In the genomic region with DNA sequence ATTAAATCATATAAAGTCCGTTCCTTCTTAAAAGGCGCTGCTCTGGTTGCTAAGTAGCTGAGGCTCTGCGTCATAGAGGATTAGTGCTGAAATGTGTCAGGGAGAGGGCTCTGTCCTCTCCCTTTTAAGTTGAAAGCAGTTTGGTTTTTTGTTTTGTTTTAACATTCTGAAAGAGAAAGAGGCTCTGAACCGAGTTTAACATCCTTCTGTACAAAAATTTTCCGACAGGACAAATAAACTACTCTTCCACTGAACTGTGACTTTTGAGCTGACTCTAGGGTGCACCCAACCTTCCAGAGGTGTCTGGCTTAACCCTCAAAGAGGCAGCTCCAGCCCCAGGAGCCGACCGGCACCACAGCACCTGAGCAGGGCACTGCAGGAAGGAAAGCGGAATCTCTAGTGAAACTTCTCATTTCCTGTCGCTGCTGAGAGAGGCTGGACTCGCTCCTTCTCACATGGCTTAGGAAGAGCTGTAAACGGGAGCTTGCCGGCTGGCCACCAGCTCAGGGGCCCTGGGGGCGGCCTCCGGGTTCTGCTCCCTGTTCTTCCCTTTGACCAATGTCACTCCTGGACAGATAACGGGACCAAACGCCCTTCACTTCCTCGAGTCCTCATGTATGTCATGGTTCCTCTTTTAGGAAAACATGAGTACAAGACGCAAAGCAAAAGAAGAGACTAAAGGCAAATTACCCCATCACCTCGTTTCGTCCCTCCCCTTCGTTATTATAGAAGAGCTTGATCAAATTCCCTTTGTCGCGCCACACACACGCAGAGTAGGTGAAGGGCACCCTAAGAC, we compare ENCODE assay signal across 8 cellular contexts. TPM values are rescaled to one million over a fixed set of nuclear protein-coding genes. Genes with fewer than 3 reads are reported as not detected.
DNase-seq lines count a peak whose midpoint lies in the region; ATAC-seq and TF ChIP-seq lines count a peak whose summit lies in the region.

No MANE protein-coding gene starts in this region.

- DNase-seq in 8988T (peak; percentile 8), T-cell (peak in 32 of 34 experiments; percentile 18 to 57 (median 30)), T47D (ENCODE audit: low read depth in 1 of 2, low spot score in 1 of 2) (peak; percentile 19 to 39), kidney epithelial cell (ENCODE audit: low read depth) (no peak), uterus (no peak)
- peak; percentile 48 for DNase-seq in stimulated activated CD4-positive, alpha-beta T cell treated with anti-CD3 and anti-CD28 coated beads, Interleukin-1b, Interleukin-23, amount 100 ng/mL, for 48 hours

- no peaks in the 10 kb centered on the region for H3K27me3 Mint-ChIP-seq in T-cell

- H3K4me1 ChIP-seq in uterus: no peaks in the 10 kb centered on the region

- TF ChIP-seq CTCF in kidney epithelial cell (IDR thresholded peaks at IDR 0.05; ENCODE audit: insufficient read depth, low read length, poor library complexity, severe bottlenecking) (no peak), uterus (IDR thresholded peaks at IDR 0.05) (no peak)

- H3K36me3 ChIP-seq in kidney epithelial cell (ENCODE audit: control insufficient read depth, insufficient read depth, low read length) (no peaks in the 10 kb centered on the region), uterus (no peaks in the 10 kb centered on the region)

- ATAC-seq in GM18870 (IDR thresholded peaks at IDR 0.05; ENCODE audit: unreplicated experiment) (peak; percentile 88), HG03103 (IDR thresholded peaks at IDR 0.05; ENCODE audit: low read depth, unreplicated experiment) (peak; percentile 86), T-cell (replicated peaks in 1 of 4) (peak; percentile 49 to 81 (median 56))

- peak overlapping the region; percentile 95 to 96 for H3K27ac Mint-ChIP-seq in T-cell

- H3K4me3 Mint-ChIP-seq in T-cell: peak overlapping the region; percentile 92 to 98 (median 96)

- intact Hi-C loops in uterus (cut with DNase I; ENCODE audit: low total_unique reads): no loop called here

- POLR2A ChIA-PET in T-cell (lab: Charles Lee): interaction anchor here (0.5 to 1.4 kb wide), 14 partner anchors 8 to 683 kb away, joined by 3 to 13 read pairs (median 4); no protein-coding TSS in a partner anchor

- H3K4me1 Mint-ChIP-seq in T-cell: peaks cover 28 to 43% (median 36%) of the 10 kb centered on the region in 3 donors

- H3K9me3 ChIP-seq in uterus: no peaks in the 10 kb centered on the region

- peaks cover 3% of the 10 kb centered on the region for H3K36me3 Mint-ChIP-seq in T-cell

- CTCF ChIA-PET in T-cell (lab: Charles Lee): interaction anchor here (0.6 to 2.4 kb wide), 8 partner anchors 70 to 728 kb away, joined by 3 to 20 read pairs (median 4); a partner anchor contains a TSS

- H3K27me3 ChIP-seq in kidney epithelial cell (ENCODE audit: control insufficient read depth, insufficient read depth, low read length) (no peaks in the 10 kb centered on the region), uterus (no peaks in the 10 kb centered on the region)

- H3K9me3 Mint-ChIP-seq in T-cell: no peaks in the 10 kb centered on the region

- H3K4me3 ChIP-seq in kidney epithelial cell (ENCODE audit: low read depth, low read length) (peak overlapping the region; percentile 57), uterus (peak overlapping the region in 1 of 2 donors; percentile 3)

- in situ Hi-C loops in T47D (cut with HindIII; ENCODE audit: low pct_unique_long_range_greater_than_20kb, low sequenced_read_pairs): no loop called here

- peak overlapping the region in 1 of 2 donors; percentile 54 for H3K27ac ChIP-seq in uterus

- no peak for TF ChIP-seq POLR2A in uterus (IDR thresholded peaks at IDR 0.05)

RNA-seq across cellular contexts. Expression of a gene that starts 1.2 kb away (rescaled TPM):
- total RNA-seq in T-cell (10 to 100 TPM in 1 of 5 donors, 1 to 10 TPM in 4; 3.7 to 13.4 (median 4.6) TPM), kidney epithelial cell (4.8 and 8.8 TPM in 2 replicates), uterus (10 to 100 TPM in 2 of 4 donors, 1 to 10 TPM in 1, under 1 TPM in 1; 0.88 to 22.5 (median 8.6) TPM)

Comparison
In these comparisons a context has a peak if more than half of its experiments do, and no peak if none do; other contexts are left out.
1. DNase-seq: peak in 8988T (single experiment), T-cell (32 of 34), T47D (2 of 2) and stimulated activated CD4-positive, alpha-beta T cell treated with anti-CD3 and anti-CD28 coated beads, Interleukin-1b, Interleukin-23, amount 100 ng/mL, for 48 hours (single experiment); none in kidney epithelial cell (single experiment) and uterus (0 of 2).
2. Peak in every context shown above with its lines, with median percentiles within 50 percentile points of each other: ATAC-seq.